In the genomic region with DNA sequence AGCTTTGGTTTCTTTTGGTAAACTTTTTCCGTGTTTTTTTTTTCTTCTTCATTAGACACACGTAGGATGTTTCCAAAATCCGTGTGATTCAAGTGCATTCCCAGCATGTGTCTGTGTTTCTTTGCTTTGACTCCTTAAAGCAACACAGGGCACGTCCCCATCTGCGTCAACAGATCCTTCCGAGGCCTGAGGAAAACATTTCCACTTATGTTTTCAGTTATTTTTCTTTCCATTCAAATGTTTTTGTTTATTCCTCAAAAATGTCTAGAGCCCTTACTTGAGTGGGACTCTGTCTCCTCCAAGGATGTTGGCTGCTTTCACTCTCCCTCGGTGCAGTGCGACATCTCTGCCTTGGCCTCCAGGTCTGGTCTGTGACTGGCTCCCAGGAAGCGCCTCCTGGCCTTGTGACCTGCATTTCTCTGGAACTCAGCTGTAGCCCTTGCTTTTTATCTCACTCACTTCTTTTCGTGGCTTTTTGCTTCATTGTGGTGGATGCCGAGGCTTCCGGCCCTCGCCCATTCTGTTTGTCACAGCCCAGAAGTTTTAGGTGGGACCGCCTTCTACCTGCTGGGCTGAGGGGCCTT, we compare ENCODE assay signal across 23 cellular contexts. TPM values are rescaled to one million over a fixed set of nuclear protein-coding genes. Genes with fewer than 3 reads are reported as not detected.
DNase-seq lines count a peak whose midpoint lies in the region; ATAC-seq and TF ChIP-seq lines count a peak whose summit lies in the region.
"Had no signal": no experiment of that assay in that cellular context is flagged by ENCODE, and none has a peak within 500 bp of the region (broad histone marks: within the 10 kb centered on the region; RNA-seq: fewer than 3 reads in every experiment).

No MANE protein-coding gene starts in this region.

- H3K27me3 ChIP-seq in dorsolateral prefrontal cortex = peaks cover 0 to 40% (median 8%) of the 10 kb centered on the region in 45 donors
- no peaks in the 10 kb centered on the region for H3K27me3 ChIP-seq in neural progenitor cell
- no peaks in the 10 kb centered on the region for H3K27me3 ChIP-seq in transverse colon
- H3K27me3 ChIP-seq: cardiac muscle cell had no signal

- peak overlapping the region; percentile 53 for H2AFZ ChIP-seq in neural progenitor cell (replicated peaks)

- no peak overlapping the region for H3K9ac ChIP-seq in neural progenitor cell

- no peaks in the 10 kb centered on the region for H3K36me3 Mint-ChIP-seq in activated naive CD8-positive, alpha-beta T cell treated with anti-CD3 and anti-CD28 coated beads, Interleukin-2, amount 10 ng/mL, durations not matched to agents 7 days and 5 days
- H3K36me3 Mint-ChIP-seq in activated naive CD8-positive, alpha-beta T cell treated with anti-CD3 and anti-CD28 coated beads, Interleukin-2, amount 50 U/mL, for 24 hours (ENCODE audit: low read depth) = no peaks in the 10 kb centered on the region
- H3K36me3 Mint-ChIP-seq in neural progenitor cell = no peaks in the 10 kb centered on the region
- H3K36me3 Mint-ChIP-seq in activated T-cell treated with anti-CD3 and anti-CD28 coated beads, Interleukin-2, amount 50 U/mL, for 24 hours (ENCODE audit: low read depth) = no peaks in the 10 kb centered on the region
- H3K36me3 Mint-ChIP-seq: activated naive CD4-positive, alpha-beta T cell treated with anti-CD3 and anti-CD28 coated beads, Interleukin-2, amount 10 ng/mL, durations not matched to agents 7 days and 5 days; mesothelial cell of epicardium; stimulated activated effector memory CD8-positive, alpha-beta T cell treated with anti-CD3 and anti-CD28 coated beads, Interleukin-12 subunit alpha, Interleukin-12 subunit beta, amount 100 ng/mL, for 72 hours had no signal

- in situ Hi-C loops in transverse colon (cut with MboI; ENCODE audit: low pct_ligation_motif_present in 1 of 4, low pct_unique_long_range_greater_than_20kb in 1 of 4, low sequenced_read_pairs in 3 of 4) = loop anchor here in 2 of 4 donors (25.0 kb wide), 1 partner anchor 239 kb away; no protein-coding TSS in a partner anchor

- H3F3A ChIP-seq in neural progenitor cell (ENCODE audit: low read depth) = peaks cover 8% of the 10 kb centered on the region

- no peak for TF ChIP-seq EP300 in transverse colon (IDR thresholded peaks at IDR 0.05; ENCODE audit: low read depth)

- peak overlapping the region; percentile 47 for H3K27ac Mint-ChIP-seq in activated naive CD8-positive, alpha-beta T cell treated with anti-CD3 and anti-CD28 coated beads, Interleukin-2, amount 10 ng/mL, durations not matched to agents 7 days and 5 days
- H3K27ac Mint-ChIP-seq in activated naive CD8-positive, alpha-beta T cell treated with anti-CD3 and anti-CD28 coated beads, Interleukin-2, amount 50 U/mL, for 24 hours = no peak overlapping the region
- peak overlapping the region; percentile 81 for H3K27ac Mint-ChIP-seq in neural progenitor cell
- H3K27ac Mint-ChIP-seq in activated T-cell treated with anti-CD3 and anti-CD28 coated beads, Interleukin-2, amount 50 U/mL, for 24 hours = no peak overlapping the region
- H3K27ac Mint-ChIP-seq: activated naive CD4-positive, alpha-beta T cell treated with anti-CD3 and anti-CD28 coated beads, Interleukin-2, amount 10 ng/mL, durations not matched to agents 7 days and 5 days; CD4-positive, alpha-beta T cell; effector memory CD8-positive, alpha-beta T cell; mesothelial cell of epicardium; stimulated activated effector memory CD8-positive, alpha-beta T cell treated with anti-CD3 and anti-CD28 coated beads, Interleukin-12 subunit alpha, Interleukin-12 subunit beta, amount 100 ng/mL, for 72 hours; T-helper 2 cell treated with Interferon-gamma antibody and Interleukin-4, amounts not matched to agents 5 μg/mL and 100 μg/mL, for 36 hours had no signal

- no peak for DNase-seq in activated naive CD8-positive, alpha-beta T cell treated with anti-CD3 and anti-CD28 coated beads, Interleukin-2, amount 10 ng/mL, durations not matched to agents 7 days and 5 days
- no peak for DNase-seq in activated naive CD8-positive, alpha-beta T cell treated with anti-CD3 and anti-CD28 coated beads, Interleukin-2, amount 50 U/mL, for 24 hours
- peak in 2 of 10 donors; percentile 9 to 18 for DNase-seq in dorsolateral prefrontal cortex
- no peak for DNase-seq in neural progenitor cell (ENCODE audit: low spot score)
- DNase-seq in transverse colon = no peak
- DNase-seq in activated T-cell treated with anti-CD3 and anti-CD28 coated beads, Interleukin-2, amount 50 U/mL, for 24 hours = no peak
- DNase-seq in cerebellar nuclear complex (lab: John Stamatoyannopoulos, UW) = no peak
- DNase-seq: activated naive CD4-positive, alpha-beta T cell treated with anti-CD3 and anti-CD28 coated beads, Interleukin-2, amount 10 ng/mL, durations not matched to agents 7 days and 5 days; CD4-positive, alpha-beta T cell; DMS79; effector memory CD8-positive, alpha-beta T cell; KG1; left colon; NCI-H1092; NCI-H526 treated with DMSO at 0.1 percent for 48 hours; OCI-M1; SJCRH30 had no signal

- intact Hi-C loops in dorsolateral prefrontal cortex (cut with DNase I) (no loop called here), transverse colon (cut with DNase I; ENCODE audit: low total_unique reads) (no loop called here)

- POLR2A ChIA-PET in activated naive CD8-positive, alpha-beta T cell treated with anti-CD3 and anti-CD28 coated beads, Interleukin-2, amount 10 ng/mL, durations not matched to agents 7 days and 5 days (lab: Charles Lee) = interaction anchor here (0.9 kb wide), 1 partner anchor 72 kb away, joined by 4 read pairs; no protein-coding TSS in a partner anchor

- H3K4me1 ChIP-seq in neural progenitor cell = peaks cover 19% of the 10 kb centered on the region
- peaks cover 0 to 10% (median 4%) of the 10 kb centered on the region in 4 donors for H3K4me1 ChIP-seq in transverse colon
- H3K4me1 ChIP-seq: SJCRH30, spleen had no signal

- TF ChIP-seq CTCF in dorsolateral prefrontal cortex (IDR thresholded peaks at IDR 0.05 in 54 of 56, conservative IDR thresholded peaks at IDR 0.05 in 2 of 56; ENCODE audit: low read depth in 1 of 56, partially characterized antibody in 56 of 56) = no peak
- no peak for TF ChIP-seq CTCF in neural progenitor cell (IDR thresholded peaks at IDR 0.05)
- no peak for TF ChIP-seq CTCF in transverse colon (IDR thresholded peaks at IDR 0.05)

- H3K4me2 ChIP-seq in neural progenitor cell = no peak overlapping the region

- H3K27ac ChIP-seq in dorsolateral prefrontal cortex = peak overlapping the region in 43 of 59 donors; percentile 7 to 87 (median 69)
- H3K27ac ChIP-seq in neural progenitor cell = no peak overlapping the region
- H3K27ac ChIP-seq in transverse colon = peak overlapping the region in 3 of 4 donors; percentile 21 to 55 (median 36)
- H3K27ac ChIP-seq: cardiac muscle cell, SJCRH30, spleen had no signal

- no peaks in the 10 kb centered on the region for H3K36me3 ChIP-seq in neural progenitor cell
- H3K36me3 ChIP-seq in transverse colon = no peaks in the 10 kb centered on the region
- H3K36me3 ChIP-seq: cardiac muscle cell, SJCRH30, spleen had no signal

- peak overlapping the region; percentile 47 for H3K4me3 Mint-ChIP-seq in activated naive CD8-positive, alpha-beta T cell treated with anti-CD3 and anti-CD28 coated beads, Interleukin-2, amount 10 ng/mL, durations not matched to agents 7 days and 5 days
- no peak overlapping the region for H3K4me3 Mint-ChIP-seq in activated naive CD8-positive, alpha-beta T cell treated with anti-CD3 and anti-CD28 coated beads, Interleukin-2, amount 50 U/mL, for 24 hours
- no peak overlapping the region for H3K4me3 Mint-ChIP-seq in neural progenitor cell
- H3K4me3 Mint-ChIP-seq in activated T-cell treated with anti-CD3 and anti-CD28 coated beads, Interleukin-2, amount 50 U/mL, for 24 hours = no peak overlapping the region
- H3K4me3 Mint-ChIP-seq: activated naive CD4-positive, alpha-beta T cell treated with anti-CD3 and anti-CD28 coated beads, Interleukin-2, amount 10 ng/mL, durations not matched to agents 7 days and 5 days; CD4-positive, alpha-beta T cell; effector memory CD8-positive, alpha-beta T cell; mesothelial cell of epicardium; stimulated activated effector memory CD8-positive, alpha-beta T cell treated with anti-CD3 and anti-CD28 coated beads, Interleukin-12 subunit alpha, Interleukin-12 subunit beta, amount 100 ng/mL, for 72 hours; T-helper 2 cell treated with Interferon-gamma antibody and Interleukin-4, amounts not matched to agents 5 μg/mL and 100 μg/mL, for 36 hours had no signal

- H3K9me3 ChIP-seq in neural progenitor cell (ENCODE audit: low read depth) = no peaks in the 10 kb centered on the region
- H3K9me3 ChIP-seq in transverse colon = no peaks in the 10 kb centered on the region
- H3K9me3 ChIP-seq: SJCRH30, spleen had no signal

- no peaks in the 10 kb centered on the region for H4K20me1 ChIP-seq in neural progenitor cell (ENCODE audit: low read depth)

- ATAC-seq in activated naive CD8-positive, alpha-beta T cell treated with anti-CD3 and anti-CD28 coated beads, Interleukin-2, amount 10 ng/mL, durations not matched to agents 7 days and 5 days (ENCODE audit: low read depth) = peak; percentile 22
- ATAC-seq in activated naive CD8-positive, alpha-beta T cell treated with anti-CD3 and anti-CD28 coated beads, Interleukin-2, amount 50 U/mL, for 24 hours = no peak
- ATAC-seq in GM19463 (IDR thresholded peaks at IDR 0.05; ENCODE audit: unreplicated experiment) = no peak
- ATAC-seq: effector memory CD8-positive, alpha-beta T cell; left colon; stimulated activated effector memory CD8-positive, alpha-beta T cell treated with anti-CD3 and anti-CD28 coated beads, Interleukin-12 subunit alpha, Interleukin-12 subunit beta, amount 100 ng/mL, for 72 hours had no signal

- H3K4me3 ChIP-seq in dorsolateral prefrontal cortex (peak overlapping the region in 1 of 59 donors; percentile 0), neural progenitor cell (no peak overlapping the region), transverse colon (no peak overlapping the region)
- H3K4me3 ChIP-seq: cardiac muscle cell, SJCRH30, spleen had no signal

- H3K4me1 Mint-ChIP-seq in activated naive CD8-positive, alpha-beta T cell treated with anti-CD3 and anti-CD28 coated beads, Interleukin-2, amount 10 ng/mL, durations not matched to agents 7 days and 5 days = peaks cover 3% of the 10 kb centered on the region
- H3K4me1 Mint-ChIP-seq in activated naive CD8-positive, alpha-beta T cell treated with anti-CD3 and anti-CD28 coated beads, Interleukin-2, amount 50 U/mL, for 24 hours = no peaks in the 10 kb centered on the region
- H3K4me1 Mint-ChIP-seq in neural progenitor cell = peaks cover 40% of the 10 kb centered on the region
- no peaks in the 10 kb centered on the region for H3K4me1 Mint-ChIP-seq in activated T-cell treated with anti-CD3 and anti-CD28 coated beads, Interleukin-2, amount 50 U/mL, for 24 hours (ENCODE audit: low read depth)
- H3K4me1 Mint-ChIP-seq: stimulated activated effector memory CD8-positive, alpha-beta T cell treated with anti-CD3 and anti-CD28 coated beads, Interleukin-12 subunit alpha, Interleukin-12 subunit beta, amount 100 ng/mL, for 72 hours had no signal

- no peak for TF ChIP-seq POLR2A in transverse colon (IDR thresholded peaks at IDR 0.05)

- H3K27me3 Mint-ChIP-seq in activated naive CD8-positive, alpha-beta T cell treated with anti-CD3 and anti-CD28 coated beads, Interleukin-2, amount 10 ng/mL, durations not matched to agents 7 days and 5 days = no peaks in the 10 kb centered on the region
- H3K27me3 Mint-ChIP-seq in activated naive CD8-positive, alpha-beta T cell treated with anti-CD3 and anti-CD28 coated beads, Interleukin-2, amount 50 U/mL, for 24 hours = no peaks in the 10 kb centered on the region
- peaks cover 22% of the 10 kb centered on the region for H3K27me3 Mint-ChIP-seq in neural progenitor cell (ENCODE audit: insufficient read depth, low read depth)
- H3K27me3 Mint-ChIP-seq in activated T-cell treated with anti-CD3 and anti-CD28 coated beads, Interleukin-2, amount 50 U/mL, for 24 hours = no peaks in the 10 kb centered on the region
- H3K27me3 Mint-ChIP-seq: CD4-positive, alpha-beta T cell had no signal

- no peaks in the 10 kb centered on the region for H3K79me2 ChIP-seq in neural progenitor cell (ENCODE audit: low read depth)

- H3K9me3 Mint-ChIP-seq in activated naive CD8-positive, alpha-beta T cell treated with anti-CD3 and anti-CD28 coated beads, Interleukin-2, amount 10 ng/mL, durations not matched to agents 7 days and 5 days = no peaks in the 10 kb centered on the region
- no peaks in the 10 kb centered on the region for H3K9me3 Mint-ChIP-seq in activated naive CD8-positive, alpha-beta T cell treated with anti-CD3 and anti-CD28 coated beads, Interleukin-2, amount 50 U/mL, for 24 hours
- peaks cover 3% of the 10 kb centered on the region for H3K9me3 Mint-ChIP-seq in neural progenitor cell
- no peaks in the 10 kb centered on the region for H3K9me3 Mint-ChIP-seq in activated T-cell treated with anti-CD3 and anti-CD28 coated beads, Interleukin-2, amount 50 U/mL, for 24 hours
- H3K9me3 Mint-ChIP-seq: activated naive CD4-positive, alpha-beta T cell treated with anti-CD3 and anti-CD28 coated beads, Interleukin-2, amount 10 ng/mL, durations not matched to agents 7 days and 5 days; CD4-positive, alpha-beta T cell; effector memory CD8-positive, alpha-beta T cell; mesothelial cell of epicardium; stimulated activated effector memory CD8-positive, alpha-beta T cell treated with anti-CD3 and anti-CD28 coated beads, Interleukin-12 subunit alpha, Interleukin-12 subunit beta, amount 100 ng/mL, for 72 hours; T-helper 2 cell treated with Interferon-gamma antibody and Interleukin-4, amounts not matched to agents 5 μg/mL and 100 μg/mL, for 36 hours had no signal

- WGBS in transverse colon (ENCODE audit: low coverage in 1 of 2), 2 donors = 51 to 64% methylated on average over 11 to 14 of the region's 14 CpGs

RNA-seq across cellular contexts. Expression of gene SLC19A1, which starts 31.3 kb away (rescaled TPM):
- total RNA-seq in activated naive CD8-positive, alpha-beta T cell treated with anti-CD3 and anti-CD28 coated beads, Interleukin-2, amount 10 ng/mL, durations not matched to agents 7 days and 5 days = 10 to 100 TPM; 34.3 to 38.4 TPM
- 10 to 100 TPM; 13.2 to 83.6 (median 28.1) TPM for total RNA-seq in dorsolateral prefrontal cortex
- total RNA-seq in neural progenitor cell (ENCODE audit: low replicate concordance) = 7.7 and 17.3 TPM in 2 replicates
- 10 to 100 TPM in 3 of 4 donors, 1 to 10 TPM in 1; 8.3 to 24.1 (median 17.3) TPM for total RNA-seq in transverse colon

Comparison
In these comparisons a context has a peak if more than half of its experiments do, and no peak if none do; other contexts are left out.
1. H3K27ac Mint-ChIP-seq: peak in activated naive CD8-positive, alpha-beta T cell treated with anti-CD3 and anti-CD28 coated beads, Interleukin-2, amount 10 ng/mL, durations not matched to agents 7 days and 5 days (single experiment) and neural progenitor cell (single experiment); none in activated naive CD8-positive, alpha-beta T cell treated with anti-CD3 and anti-CD28 coated beads, Interleukin-2, amount 50 U/mL, for 24 hours (single experiment) and activated T-cell treated with anti-CD3 and anti-CD28 coated beads, Interleukin-2, amount 50 U/mL, for 24 hours (single experiment).